In the genomic region with DNA sequence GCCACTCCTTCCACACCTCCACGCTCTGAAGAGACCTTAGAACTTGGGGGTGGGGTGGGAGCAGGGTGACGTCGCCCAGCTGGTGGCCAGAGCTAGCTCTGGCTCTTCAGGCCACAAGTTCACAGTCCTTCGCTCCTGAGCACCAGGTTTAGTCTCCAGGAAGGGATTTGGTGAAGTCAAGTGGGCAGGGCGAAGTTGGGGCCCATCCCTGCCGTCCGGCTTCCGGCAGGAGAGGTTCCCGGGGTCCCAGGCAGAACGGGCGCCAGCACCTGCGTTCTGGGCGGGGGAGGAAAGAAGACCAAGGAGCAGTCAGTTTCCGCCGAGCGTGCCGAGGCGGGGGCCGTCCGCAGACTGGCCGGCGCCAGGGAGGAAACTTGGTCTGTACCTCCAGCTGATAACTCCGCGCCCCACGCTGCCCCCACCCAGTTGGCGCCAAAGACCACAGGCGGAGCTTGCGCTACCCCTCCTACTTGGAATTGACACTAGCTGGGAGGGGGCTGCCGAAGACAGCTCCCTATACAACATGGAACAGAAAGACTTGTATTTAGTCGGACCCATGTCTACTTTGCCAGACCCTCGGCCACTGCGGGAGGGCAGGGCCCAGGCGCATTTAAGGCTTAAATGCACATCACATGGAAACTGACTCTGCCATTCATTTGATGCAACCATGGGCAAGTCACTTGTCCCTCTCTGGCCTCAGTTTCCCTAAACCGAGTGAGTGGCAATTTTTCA, we compare ENCODE assay signal across 8 cellular contexts. TPM values are rescaled to one million over a fixed set of nuclear protein-coding genes. Genes with fewer than 3 reads are reported as not detected.
DNase-seq lines count a peak whose midpoint lies in the region; ATAC-seq and TF ChIP-seq lines count a peak whose summit lies in the region.

No MANE protein-coding gene starts in this region.

- no peaks in the 10 kb centered on the region for H3K9me2 ChIP-seq in OCI-LY1 (ENCODE audit: low read depth, low read length)

- H3K9me3 ChIP-seq in OCI-LY1 (ENCODE audit: low read length) (no peaks in the 10 kb centered on the region), iPS-18c (ENCODE audit: control insufficient read depth, insufficient read depth, low read length) (no peaks in the 10 kb centered on the region), spleen (no peaks in the 10 kb centered on the region)

- no peak for ATAC-seq in omental fat pad (ENCODE audit: low FRiP score)
- no peak for ATAC-seq in HG03469 (IDR thresholded peaks at IDR 0.05; ENCODE audit: unreplicated experiment)

- H3K4me1 ChIP-seq in OCI-LY1 (ENCODE audit: insufficient read depth, low read length, severe bottlenecking) = peaks cover 79% of the 10 kb centered on the region
- peaks cover 65 to 98% (median 93%) of the 10 kb centered on the region in 6 donors for H3K4me1 ChIP-seq in spleen

- peak overlapping the region; percentile 87 for H3K4me2 ChIP-seq in OCI-LY1 (ENCODE audit: low read length)

- H3K4me3 ChIP-seq in OCI-LY1 (ENCODE audit: low read depth, low read length, poor library complexity, severe bottlenecking) (peak overlapping the region; percentile 95), iPS-18c (ENCODE audit: insufficient read depth, low read depth, low read length) (peak overlapping the region; percentile 79), spleen (peak overlapping the region; percentile 75 to 95 (median 84))

- TF ChIP-seq CTCF in OCI-LY1 (IDR thresholded peaks at IDR 0.05; ENCODE audit: low read length) (no peak), spleen (IDR thresholded peaks at IDR 0.05 in 8 of 11, conservative IDR thresholded peaks at IDR 0.05 in 3 of 11) (no peak), omental fat pad (IDR thresholded peaks at IDR 0.05) (no peak)

- no peaks in the 10 kb centered on the region for H3K27me3 ChIP-seq in OCI-LY1 (ENCODE audit: insufficient read depth, low read length)
- H3K27me3 ChIP-seq in spleen (replicated peaks in 1 of 7) = peaks cover 0 to 28% (median 0%) of the 10 kb centered on the region in 7 donors

- TF ChIP-seq POLR2A in spleen (IDR thresholded peaks at IDR 0.05) = no peak

- peaks cover 14% of the 10 kb centered on the region for H3K79me2 ChIP-seq in OCI-LY1 (ENCODE audit: insufficient read depth, low read length)

- peak overlapping the region; percentile 92 for H3K9ac ChIP-seq in OCI-LY1 (ENCODE audit: low read length)

- intact Hi-C loops in spleen (cut with DNase I; ENCODE audit: low total_unique reads) = no loop called here

- H3K36me3 ChIP-seq in OCI-LY1 (ENCODE audit: insufficient read depth, low read length) (peaks cover 25% of the 10 kb centered on the region), spleen (peaks cover 0 to 7% (median 0%) of the 10 kb centered on the region in 6 donors)

- 4 to 6% (median 4%) methylated on average over 34 of the region's 34 CpGs for WGBS in adipose tissue, 3 donors
- 2 to 5% (median 3%) methylated on average over 28 to 34 of the region's 34 CpGs for WGBS in spleen, 5 donors

- H4K20me1 ChIP-seq in OCI-LY1 (ENCODE audit: insufficient read depth, low read length) = no peaks in the 10 kb centered on the region

- H3F3A ChIP-seq in OCI-LY1 (ENCODE audit: insufficient read depth, low read length) = peaks cover 28% of the 10 kb centered on the region

- peak overlapping the region; percentile 91 for H3K27ac ChIP-seq in OCI-LY1 (ENCODE audit: low read depth, low read length, poor library complexity, severe bottlenecking)
- peak overlapping the region; percentile 30 for H3K27ac ChIP-seq in adipose tissue (ENCODE audit: low read depth, low read length)
- H3K27ac ChIP-seq in spleen = peak overlapping the region; percentile 79 to 96 (median 94)

- peak; percentile 32 for DNase-seq in activated T-cell treated with anti-CD3 and anti-CD28 coated beads for 1 hour (ENCODE audit: low read depth)
- no peak for DNase-seq in activated T-cell treated with anti-CD3 and anti-CD28 coated beads for 4 hours
- DNase-seq in spleen = peak; percentile 89
- DNase-seq in omental fat pad (ENCODE audit: low spot score) = no peak

- no peak overlapping the region for H2AFZ ChIP-seq in OCI-LY1 (ENCODE audit: low read length)

RNA-seq across cellular contexts. Expression of gene ID3, which starts 1.0 kb away (rescaled TPM):
- polyA plus RNA-seq in adipose tissue = 100 to 1,000 TPM in 2 of 3 donors, 10 to 100 TPM in 1; 58.7 to 375 (median 170) TPM
- total RNA-seq in spleen = 100 to 1,000 TPM in 1 of 7 donors, 10 to 100 TPM in 6; 49.5 to 122 (median 65.4) TPM
- 100 to 1,000 TPM in 2 of 3 donors, 10 to 100 TPM in 1; 59.8 to 118 (median 109) TPM for polyA plus RNA-seq in spleen
- 100 to 1,000 TPM; 134 to 322 (median 179) TPM for total RNA-seq in omental fat pad

RNA-seq across cellular contexts. Expression of gene E2F2, which starts 27.3 kb away (rescaled TPM):
- polyA plus RNA-seq in adipose tissue = under 1 TPM; 0.10 to 0.22 (median 0.16) TPM
- 10 to 100 TPM in 2 of 7 donors, 1 to 10 TPM in 5; 3.4 to 18.9 (median 8.4) TPM for total RNA-seq in spleen
- 1 to 10 TPM in 2 of 3 donors, under 1 TPM in 1; 0.89 to 2.3 (median 1.5) TPM for polyA plus RNA-seq in spleen
- 1 to 10 TPM in 1 of 4 donors, under 1 TPM in 3; 0.31 to 1.5 (median 0.46) TPM for total RNA-seq in omental fat pad

Comparison
In these comparisons a context has a peak if more than half of its experiments do, and no peak if none do; other contexts are left out.
1. DNase-seq: peak in activated T-cell treated with anti-CD3 and anti-CD28 coated beads for 1 hour (single experiment) and spleen (single experiment); none in activated T-cell treated with anti-CD3 and anti-CD28 coated beads for 4 hours (single experiment) and omental fat pad (single experiment).
2. H3K27ac ChIP-seq: peak in every context shown above with its lines; median percentile 94 in spleen; 91 in OCI-LY1; 30 in adipose tissue.
3. Peak in every context shown above with its lines, with median percentiles within 50 percentile points of each other: H3K4me3 ChIP-seq.